1 cellular context compared by ENCODE assay signal in the genomic region with DNA sequence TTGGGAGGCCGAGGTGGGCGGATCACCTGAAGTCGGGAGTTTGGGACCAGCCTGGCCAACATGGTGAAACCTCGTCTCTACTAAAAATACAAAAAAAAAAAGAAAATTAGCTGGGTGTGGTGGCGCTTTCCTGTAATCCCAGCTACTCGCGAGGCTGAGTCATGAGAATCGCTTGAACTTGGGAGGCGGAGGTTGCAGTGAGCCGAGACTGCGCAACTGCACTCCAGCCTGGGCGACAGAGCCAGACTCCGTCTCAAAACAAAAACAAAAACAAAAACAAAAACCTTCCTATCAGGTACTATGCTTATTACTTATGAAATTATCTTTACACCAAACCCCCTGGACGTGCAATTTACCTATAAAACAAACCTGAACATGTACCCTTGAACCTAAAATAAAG.
DNase-seq lines count a peak whose midpoint lies in the region; ATAC-seq, FAIRE-seq and TF ChIP-seq lines count a peak whose summit lies in the region.
"Not testable (repeated sequence)": the region's sequence is repeated elsewhere in the genome, so short reads cannot be mapped to it uniquely, and the experiment has no call there.

No MANE protein-coding gene starts in this region.

- DNase-seq in K562 (ENCODE audit: extremely low read depth in 1 of 4, low spot score in 3 of 4) = peak in 1 of 4 experiments; percentile 11

- not testable (repeated sequence) for H3K9ac ChIP-seq in K562 (ENCODE audit: insufficient read depth in 1 of 2, low read depth in 2 of 2, low read length in 2 of 2)

- not testable (repeated sequence) for TF ChIP-seq RAD21 in K562 (CRISPR knock-in tag; conservative IDR thresholded peaks at IDR 0.05 in 1 of 2, IDR thresholded peaks at IDR 0.05 in 1 of 2)

- POLR2A ChIA-PET in K562 (lab: Yijun Ruan, JAX) = interaction anchor here (0.6 kb wide), 1 partner anchor 37 kb away, joined by 3 read pairs; no protein-coding TSS in a partner anchor

- H3K36me3 ChIP-seq in K562 (ENCODE audit: control insufficient read depth, insufficient read depth, low read length) = not testable (repeated sequence)

- BruUV-seq in K562 (replicated peaks; lab: Mats Ljungman, UMichigan) = not testable (repeated sequence)

- not testable (repeated sequence) for TF ChIP-seq EP300 in K562 (IDR thresholded peaks at IDR 0.05; ENCODE audit: low read length)

- TF ChIP-seq POLR2A in K562 (conservative IDR thresholded peaks at IDR 0.05) = not testable (repeated sequence)

- in situ Hi-C loops in K562 (cut with MboI) = not testable (repeated sequence)

- H3K4me2 ChIP-seq in K562 (ENCODE audit: insufficient read depth, low read length) = not testable (repeated sequence)

- not testable (repeated sequence) for FAIRE-seq in K562 (lab: Jason Lieb, UNC)

- not testable (repeated sequence) for H3K4me1 ChIP-seq in K562 (replicated peaks in 1 of 2; ENCODE audit: control insufficient read depth in 2 of 2, insufficient read depth in 2 of 2, low read length in 2 of 2)

- not testable (repeated sequence) for H3K9me1 ChIP-seq in K562 (ENCODE audit: control insufficient read depth, insufficient read depth, low read length)

- 2% methylated on average over 9 of the region's 14 CpGs for WGBS in K562 (ENCODE audit: insufficient coverage, low coverage, missing lambda C conversion rate)

- not testable (repeated sequence) for H3K9me3 ChIP-seq in K562 (replicated peaks; ENCODE audit: control insufficient read depth, insufficient read depth, low read depth, low read length)

- H4K20me1 ChIP-seq in K562 (replicated peaks; ENCODE audit: control insufficient read depth, insufficient read depth, low read length) = not testable (repeated sequence)

- not testable (repeated sequence) for H3K27me3 ChIP-seq in K562 (ENCODE audit: control insufficient read depth in 2 of 2, insufficient read depth in 2 of 2, low read length in 2 of 2)

- H3K79me2 ChIP-seq in K562 (ENCODE audit: control insufficient read depth, insufficient read depth, low read length) = not testable (repeated sequence)

- ATAC-seq in K562 = not testable (repeated sequence)

- not testable (repeated sequence) for H2AFZ ChIP-seq in K562 (ENCODE audit: low read depth, low read length)

- H3K4me3 ChIP-seq in K562 = not testable (repeated sequence)

- not testable (repeated sequence) for TF ChIP-seq CTCF in K562 (IDR thresholded peaks at IDR 0.05 in 2 of 3, conservative IDR thresholded peaks at IDR 0.05 in 1 of 3; ENCODE audit: insufficient read depth in 2 of 3, low read depth in 1 of 3, low read length in 3 of 3)

- H3K27ac ChIP-seq in K562 (ENCODE audit: extremely low read depth, low read depth, low read length) = not testable (repeated sequence)

- CTCF ChIA-PET in K562 (lab: Yijun Ruan, JAX; ENCODE audit: low intra/inter-chr PET ratio) = not testable (repeated sequence)

- intact Hi-C loops in K562 (cut with micrococcal nuclease) = not testable (repeated sequence)

TF ChIP-seq in K562, 482 proteins besides CTCF, POLR2A, EP300 and RAD21:
- peak; percentile 30; the same call in 1 of the 2 replicates for TF ChIP-seq ZNF384 (IDR thresholded peaks at IDR 0.05; ENCODE audit: low read depth, low read length)
- peak; percentile 70 to 74 for TF ChIP-seq NRF1 (conservative IDR thresholded peaks at IDR 0.05 in 1 of 2, IDR thresholded peaks at IDR 0.05 in 1 of 2)
